ENCODE assay signal across 1 cellular context in genomic region chr7:30925913-30926312, GRCh38.
TF ChIP-seq lines count a peak whose summit lies in the region.

No MANE protein-coding gene starts in this region.

TF ChIP-seq in HepG2, 621 proteins besides CTCF, POLR2A, EP300 and RAD21:
- TF ChIP-seq ZXDC (CRISPR knock-in tag; IDR thresholded peaks at IDR 0.05) (no peak), ZNF577 (CRISPR knock-in tag; IDR thresholded peaks at IDR 0.05; ENCODE audit: borderline replicate concordance, low read depth) (no peak), PCBP1 (IDR thresholded peaks at IDR 0.05; ENCODE audit: borderline replicate concordance, low read depth, low read length) (no peak), HCFC1 (IDR thresholded peaks at IDR 0.05; ENCODE audit: low read depth, low read length) (no peak), REXO4 (CRISPR knock-in tag; IDR thresholded peaks at IDR 0.05; ENCODE audit: borderline replicate concordance) (no peak), HES4 (CRISPR knock-in tag; IDR thresholded peaks at IDR 0.05; ENCODE audit: borderline replicate concordance) (no peak), MXI1 (IDR thresholded peaks at IDR 0.05; ENCODE audit: borderline replicate concordance, low read depth, low read length) (no peak), ZNF207 (IDR thresholded peaks at IDR 0.05; ENCODE audit: borderline replicate concordance) (no peak)
